1 cellular context compared by ENCODE assay signal in the genomic region with DNA sequence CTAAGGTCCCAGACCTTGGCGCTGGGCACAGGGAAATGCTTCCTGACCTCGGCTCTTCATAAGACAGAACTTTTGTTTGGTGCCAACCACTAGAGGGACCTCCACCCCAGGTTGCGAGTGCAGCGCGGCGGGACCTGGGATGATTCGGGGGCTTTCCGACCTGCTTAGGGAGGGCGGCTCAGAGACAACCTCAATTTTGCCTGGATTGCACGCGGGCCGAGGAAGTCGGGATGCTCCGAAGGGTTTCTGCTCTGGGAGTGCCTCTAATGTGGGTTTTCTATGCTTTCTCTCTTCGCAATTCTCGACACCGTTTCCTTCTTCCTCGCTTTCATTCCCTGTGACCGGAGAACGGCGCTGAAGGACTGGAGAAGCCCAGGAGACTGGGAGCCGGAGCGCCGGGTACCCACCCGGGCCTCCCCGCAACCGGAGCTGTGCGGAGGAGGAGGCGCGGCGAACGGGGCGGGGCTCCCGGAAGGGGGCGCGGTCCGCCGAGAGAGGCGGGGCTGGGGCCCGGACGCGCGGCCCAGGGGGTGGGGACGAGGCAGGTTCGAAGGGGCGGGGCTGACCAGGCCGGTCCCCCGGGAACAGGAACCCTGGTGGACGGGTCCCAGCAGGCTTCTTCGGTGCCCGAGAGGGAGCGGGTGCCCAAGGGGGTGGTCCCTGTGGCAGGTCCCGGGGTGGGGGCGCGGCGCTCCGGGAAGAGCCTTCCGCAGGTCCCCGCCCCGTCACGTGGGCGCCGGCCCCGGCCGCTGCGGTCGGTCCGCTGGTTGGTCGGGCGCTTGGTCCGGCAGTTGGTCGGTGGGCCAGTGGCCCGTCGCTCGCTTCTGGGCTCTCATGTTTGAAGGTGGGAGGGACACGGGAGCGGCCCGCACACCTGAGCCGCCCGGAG.
TF ChIP-seq lines count a peak whose summit lies in the region.

A gene (plus strand): TSS at position 790 of the 889 bp plus-strand sequence. CDS start 35,477 bp downstream, outside the sequence.

TF ChIP-seq in K562, 482 proteins besides CTCF, POLR2A, EP300 and RAD21 (continued from another document and continues in another):
- TF ChIP-seq, protein P1, sequence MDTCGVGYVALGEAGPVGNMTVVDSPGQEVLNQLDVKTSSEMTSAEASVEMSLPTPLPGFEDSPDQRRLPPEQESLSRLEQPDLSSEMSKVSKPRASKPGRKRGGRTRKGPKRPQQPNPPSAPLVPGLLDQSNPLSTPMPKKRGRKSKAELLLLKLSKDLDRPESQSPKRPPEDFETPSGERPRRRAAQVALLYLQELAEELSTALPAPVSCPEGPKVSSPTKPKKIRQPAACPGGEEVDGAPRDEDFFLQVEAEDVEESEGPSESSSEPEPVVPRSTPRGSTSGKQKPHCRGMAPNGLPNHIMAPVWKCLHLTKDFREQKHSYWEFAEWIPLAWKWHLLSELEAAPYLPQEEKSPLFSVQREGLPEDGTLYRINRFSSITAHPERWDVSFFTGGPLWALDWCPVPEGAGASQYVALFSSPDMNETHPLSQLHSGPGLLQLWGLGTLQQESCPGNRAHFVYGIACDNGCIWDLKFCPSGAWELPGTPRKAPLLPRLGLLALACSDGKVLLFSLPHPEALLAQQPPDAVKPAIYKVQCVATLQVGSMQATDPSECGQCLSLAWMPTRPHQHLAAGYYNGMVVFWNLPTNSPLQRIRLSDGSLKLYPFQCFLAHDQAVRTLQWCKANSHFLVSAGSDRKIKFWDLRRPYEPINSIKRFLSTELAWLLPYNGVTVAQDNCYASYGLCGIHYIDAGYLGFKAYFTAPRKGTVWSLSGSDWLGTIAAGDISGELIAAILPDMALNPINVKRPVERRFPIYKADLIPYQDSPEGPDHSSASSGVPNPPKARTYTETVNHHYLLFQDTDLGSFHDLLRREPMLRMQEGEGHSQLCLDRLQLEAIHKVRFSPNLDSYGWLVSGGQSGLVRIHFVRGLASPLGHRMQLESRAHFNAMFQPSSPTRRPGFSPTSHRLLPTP (IDR thresholded peaks at IDR 0.05; ENCODE audit: borderline replicate concordance, extremely low read depth, insufficient read length): no peak
- no peak for TF ChIP-seq ARID2 (IDR thresholded peaks at IDR 0.05)
- no peak for TF ChIP-seq CBX1 (IDR thresholded peaks at IDR 0.05; ENCODE audit: low read depth)
- TF ChIP-seq, protein P2, sequence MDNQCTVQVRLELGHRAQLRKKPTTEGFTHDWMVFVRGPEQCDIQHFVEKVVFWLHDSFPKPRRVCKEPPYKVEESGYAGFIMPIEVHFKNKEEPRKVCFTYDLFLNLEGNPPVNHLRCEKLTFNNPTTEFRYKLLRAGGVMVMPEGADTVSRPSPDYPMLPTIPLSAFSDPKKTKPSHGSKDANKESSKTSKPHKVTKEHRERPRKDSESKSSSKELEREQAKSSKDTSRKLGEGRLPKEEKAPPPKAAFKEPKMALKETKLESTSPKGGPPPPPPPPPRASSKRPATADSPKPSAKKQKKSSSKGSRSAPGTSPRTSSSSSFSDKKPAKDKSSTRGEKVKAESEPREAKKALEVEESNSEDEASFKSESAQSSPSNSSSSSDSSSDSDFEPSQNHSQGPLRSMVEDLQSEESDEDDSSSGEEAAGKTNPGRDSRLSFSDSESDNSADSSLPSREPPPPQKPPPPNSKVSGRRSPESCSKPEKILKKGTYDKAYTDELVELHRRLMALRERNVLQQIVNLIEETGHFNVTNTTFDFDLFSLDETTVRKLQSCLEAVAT (IDR thresholded peaks at IDR 0.05): no peak
- TF ChIP-seq SIN3B (IDR thresholded peaks at IDR 0.05; ENCODE audit: low read depth): no peak
- TF ChIP-seq FOS (IDR thresholded peaks at IDR 0.05; ENCODE audit: extremely low read depth, insufficient read length): no peak
- TF ChIP-seq MEF2A (IDR thresholded peaks at IDR 0.05; ENCODE audit: control insufficient read depth, low read depth, low read length): no peak
- TF ChIP-seq, protein P3, sequence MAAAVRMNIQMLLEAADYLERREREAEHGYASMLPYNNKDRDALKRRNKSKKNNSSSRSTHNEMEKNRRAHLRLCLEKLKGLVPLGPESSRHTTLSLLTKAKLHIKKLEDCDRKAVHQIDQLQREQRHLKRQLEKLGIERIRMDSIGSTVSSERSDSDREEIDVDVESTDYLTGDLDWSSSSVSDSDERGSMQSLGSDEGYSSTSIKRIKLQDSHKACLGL (CRISPR knock-in tag; IDR thresholded peaks at IDR 0.05; ENCODE audit: borderline replicate concordance, poor library complexity, severe bottlenecking): no peak
- TF ChIP-seq MTA2 (IDR thresholded peaks at IDR 0.05; ENCODE audit: low read depth): no peak
- TF ChIP-seq ZNF431 (CRISPR knock-in tag; IDR thresholded peaks at IDR 0.05): no peak
- TF ChIP-seq ZNF224 (CRISPR knock-in tag; IDR thresholded peaks at IDR 0.05): no peak
- TF ChIP-seq ZNF23 (CRISPR knock-in tag; IDR thresholded peaks at IDR 0.05): no peak
- TF ChIP-seq BHLHE40 (IDR thresholded peaks at IDR 0.05; ENCODE audit: low read length): peak; percentile 69
- TF ChIP-seq, protein P4, sequence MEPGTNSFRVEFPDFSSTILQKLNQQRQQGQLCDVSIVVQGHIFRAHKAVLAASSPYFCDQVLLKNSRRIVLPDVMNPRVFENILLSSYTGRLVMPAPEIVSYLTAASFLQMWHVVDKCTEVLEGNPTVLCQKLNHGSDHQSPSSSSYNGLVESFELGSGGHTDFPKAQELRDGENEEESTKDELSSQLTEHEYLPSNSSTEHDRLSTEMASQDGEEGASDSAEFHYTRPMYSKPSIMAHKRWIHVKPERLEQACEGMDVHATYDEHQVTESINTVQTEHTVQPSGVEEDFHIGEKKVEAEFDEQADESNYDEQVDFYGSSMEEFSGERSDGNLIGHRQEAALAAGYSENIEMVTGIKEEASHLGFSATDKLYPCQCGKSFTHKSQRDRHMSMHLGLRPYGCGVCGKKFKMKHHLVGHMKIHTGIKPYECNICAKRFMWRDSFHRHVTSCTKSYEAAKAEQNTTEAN (CRISPR knock-in tag; IDR thresholded peaks at IDR 0.05): no peak
- no peak for TF ChIP-seq ZBED1 (IDR thresholded peaks at IDR 0.05)
- 0 out of 2 replicates have a peak, but pooled peaks have one; percentile 13 for TF ChIP-seq NR4A1 (CRISPR knock-in tag; IDR thresholded peaks at IDR 0.05)
- no peak for TF ChIP-seq NR4A1 (tag; IDR thresholded peaks at IDR 0.05)
- TF ChIP-seq, protein P5, sequence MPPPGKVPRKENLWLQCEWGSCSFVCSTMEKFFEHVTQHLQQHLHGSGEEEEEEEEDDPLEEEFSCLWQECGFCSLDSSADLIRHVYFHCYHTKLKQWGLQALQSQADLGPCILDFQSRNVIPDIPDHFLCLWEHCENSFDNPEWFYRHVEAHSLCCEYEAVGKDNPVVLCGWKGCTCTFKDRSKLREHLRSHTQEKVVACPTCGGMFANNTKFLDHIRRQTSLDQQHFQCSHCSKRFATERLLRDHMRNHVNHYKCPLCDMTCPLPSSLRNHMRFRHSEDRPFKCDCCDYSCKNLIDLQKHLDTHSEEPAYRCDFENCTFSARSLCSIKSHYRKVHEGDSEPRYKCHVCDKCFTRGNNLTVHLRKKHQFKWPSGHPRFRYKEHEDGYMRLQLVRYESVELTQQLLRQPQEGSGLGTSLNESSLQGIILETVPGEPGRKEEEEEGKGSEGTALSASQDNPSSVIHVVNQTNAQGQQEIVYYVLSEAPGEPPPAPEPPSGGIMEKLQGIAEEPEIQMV (tag; conservative IDR thresholded peaks at IDR 0.05; ENCODE audit: low read depth): no peak
- no peak for TF ChIP-seq PHF21A (IDR thresholded peaks at IDR 0.05; ENCODE audit: borderline replicate concordance, low read depth)
- no peak for TF ChIP-seq ZNF184 (CRISPR knock-in tag; IDR thresholded peaks at IDR 0.05)
- TF ChIP-seq NCOR1 (IDR thresholded peaks at IDR 0.05): no peak
- TF ChIP-seq SREBF1 (IDR thresholded peaks at IDR 0.05; ENCODE audit: borderline replicate concordance, low read depth, low read length): no peak
- TF ChIP-seq RNF2 (IDR thresholded peaks at IDR 0.05): no peak
- no peak for TF ChIP-seq TBL1XR1 (IDR thresholded peaks at IDR 0.05; ENCODE audit: low read length in 2 of 2)
- TF ChIP-seq PYGO2 (tag; IDR thresholded peaks at IDR 0.05): no peak
- TF ChIP-seq PPARD (CRISPR knock-in tag; IDR thresholded peaks at IDR 0.05): no peak
- no peak for TF ChIP-seq SAFB2 (IDR thresholded peaks at IDR 0.05; ENCODE audit: borderline replicate concordance, low read depth, low read length, severe bottlenecking)
- peak; percentile 75 for TF ChIP-seq CXXC5 (CRISPR knock-in tag; IDR thresholded peaks at IDR 0.05)
- TF ChIP-seq, protein P6, sequence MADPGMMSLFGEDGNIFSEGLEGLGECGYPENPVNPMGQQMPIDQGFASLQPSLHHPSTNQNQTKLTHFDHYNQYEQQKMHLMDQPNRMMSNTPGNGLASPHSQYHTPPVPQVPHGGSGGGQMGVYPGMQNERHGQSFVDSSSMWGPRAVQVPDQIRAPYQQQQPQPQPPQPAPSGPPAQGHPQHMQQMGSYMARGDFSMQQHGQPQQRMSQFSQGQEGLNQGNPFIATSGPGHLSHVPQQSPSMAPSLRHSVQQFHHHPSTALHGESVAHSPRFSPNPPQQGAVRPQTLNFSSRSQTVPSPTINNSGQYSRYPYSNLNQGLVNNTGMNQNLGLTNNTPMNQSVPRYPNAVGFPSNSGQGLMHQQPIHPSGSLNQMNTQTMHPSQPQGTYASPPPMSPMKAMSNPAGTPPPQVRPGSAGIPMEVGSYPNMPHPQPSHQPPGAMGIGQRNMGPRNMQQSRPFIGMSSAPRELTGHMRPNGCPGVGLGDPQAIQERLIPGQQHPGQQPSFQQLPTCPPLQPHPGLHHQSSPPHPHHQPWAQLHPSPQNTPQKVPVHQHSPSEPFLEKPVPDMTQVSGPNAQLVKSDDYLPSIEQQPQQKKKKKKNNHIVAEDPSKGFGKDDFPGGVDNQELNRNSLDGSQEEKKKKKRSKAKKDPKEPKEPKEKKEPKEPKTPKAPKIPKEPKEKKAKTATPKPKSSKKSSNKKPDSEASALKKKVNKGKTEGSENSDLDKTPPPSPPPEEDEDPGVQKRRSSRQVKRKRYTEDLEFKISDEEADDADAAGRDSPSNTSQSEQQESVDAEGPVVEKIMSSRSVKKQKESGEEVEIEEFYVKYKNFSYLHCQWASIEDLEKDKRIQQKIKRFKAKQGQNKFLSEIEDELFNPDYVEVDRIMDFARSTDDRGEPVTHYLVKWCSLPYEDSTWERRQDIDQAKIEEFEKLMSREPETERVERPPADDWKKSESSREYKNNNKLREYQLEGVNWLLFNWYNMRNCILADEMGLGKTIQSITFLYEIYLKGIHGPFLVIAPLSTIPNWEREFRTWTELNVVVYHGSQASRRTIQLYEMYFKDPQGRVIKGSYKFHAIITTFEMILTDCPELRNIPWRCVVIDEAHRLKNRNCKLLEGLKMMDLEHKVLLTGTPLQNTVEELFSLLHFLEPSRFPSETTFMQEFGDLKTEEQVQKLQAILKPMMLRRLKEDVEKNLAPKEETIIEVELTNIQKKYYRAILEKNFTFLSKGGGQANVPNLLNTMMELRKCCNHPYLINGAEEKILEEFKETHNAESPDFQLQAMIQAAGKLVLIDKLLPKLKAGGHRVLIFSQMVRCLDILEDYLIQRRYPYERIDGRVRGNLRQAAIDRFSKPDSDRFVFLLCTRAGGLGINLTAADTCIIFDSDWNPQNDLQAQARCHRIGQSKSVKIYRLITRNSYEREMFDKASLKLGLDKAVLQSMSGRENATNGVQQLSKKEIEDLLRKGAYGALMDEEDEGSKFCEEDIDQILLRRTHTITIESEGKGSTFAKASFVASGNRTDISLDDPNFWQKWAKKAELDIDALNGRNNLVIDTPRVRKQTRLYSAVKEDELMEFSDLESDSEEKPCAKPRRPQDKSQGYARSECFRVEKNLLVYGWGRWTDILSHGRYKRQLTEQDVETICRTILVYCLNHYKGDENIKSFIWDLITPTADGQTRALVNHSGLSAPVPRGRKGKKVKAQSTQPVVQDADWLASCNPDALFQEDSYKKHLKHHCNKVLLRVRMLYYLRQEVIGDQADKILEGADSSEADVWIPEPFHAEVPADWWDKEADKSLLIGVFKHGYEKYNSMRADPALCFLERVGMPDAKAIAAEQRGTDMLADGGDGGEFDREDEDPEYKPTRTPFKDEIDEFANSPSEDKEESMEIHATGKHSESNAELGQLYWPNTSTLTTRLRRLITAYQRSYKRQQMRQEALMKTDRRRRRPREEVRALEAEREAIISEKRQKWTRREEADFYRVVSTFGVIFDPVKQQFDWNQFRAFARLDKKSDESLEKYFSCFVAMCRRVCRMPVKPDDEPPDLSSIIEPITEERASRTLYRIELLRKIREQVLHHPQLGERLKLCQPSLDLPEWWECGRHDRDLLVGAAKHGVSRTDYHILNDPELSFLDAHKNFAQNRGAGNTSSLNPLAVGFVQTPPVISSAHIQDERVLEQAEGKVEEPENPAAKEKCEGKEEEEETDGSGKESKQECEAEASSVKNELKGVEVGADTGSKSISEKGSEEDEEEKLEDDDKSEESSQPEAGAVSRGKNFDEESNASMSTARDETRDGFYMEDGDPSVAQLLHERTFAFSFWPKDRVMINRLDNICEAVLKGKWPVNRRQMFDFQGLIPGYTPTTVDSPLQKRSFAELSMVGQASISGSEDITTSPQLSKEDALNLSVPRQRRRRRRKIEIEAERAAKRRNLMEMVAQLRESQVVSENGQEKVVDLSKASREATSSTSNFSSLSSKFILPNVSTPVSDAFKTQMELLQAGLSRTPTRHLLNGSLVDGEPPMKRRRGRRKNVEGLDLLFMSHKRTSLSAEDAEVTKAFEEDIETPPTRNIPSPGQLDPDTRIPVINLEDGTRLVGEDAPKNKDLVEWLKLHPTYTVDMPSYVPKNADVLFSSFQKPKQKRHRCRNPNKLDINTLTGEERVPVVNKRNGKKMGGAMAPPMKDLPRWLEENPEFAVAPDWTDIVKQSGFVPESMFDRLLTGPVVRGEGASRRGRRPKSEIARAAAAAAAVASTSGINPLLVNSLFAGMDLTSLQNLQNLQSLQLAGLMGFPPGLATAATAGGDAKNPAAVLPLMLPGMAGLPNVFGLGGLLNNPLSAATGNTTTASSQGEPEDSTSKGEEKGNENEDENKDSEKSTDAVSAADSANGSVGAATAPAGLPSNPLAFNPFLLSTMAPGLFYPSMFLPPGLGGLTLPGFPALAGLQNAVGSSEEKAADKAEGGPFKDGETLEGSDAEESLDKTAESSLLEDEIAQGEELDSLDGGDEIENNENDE (IDR thresholded peaks at IDR 0.05; ENCODE audit: low read depth, low read length): no peak
- TF ChIP-seq FOXP1 (CRISPR knock-in tag; IDR thresholded peaks at IDR 0.05): 0 out of 2 replicates have a peak, but pooled peaks have one; percentile 16
- TF ChIP-seq NFE2 (IDR thresholded peaks at IDR 0.05; ENCODE audit: low read depth): no peak
- TF ChIP-seq BRD4 (IDR thresholded peaks at IDR 0.05): no peak
- TF ChIP-seq, protein P7, sequence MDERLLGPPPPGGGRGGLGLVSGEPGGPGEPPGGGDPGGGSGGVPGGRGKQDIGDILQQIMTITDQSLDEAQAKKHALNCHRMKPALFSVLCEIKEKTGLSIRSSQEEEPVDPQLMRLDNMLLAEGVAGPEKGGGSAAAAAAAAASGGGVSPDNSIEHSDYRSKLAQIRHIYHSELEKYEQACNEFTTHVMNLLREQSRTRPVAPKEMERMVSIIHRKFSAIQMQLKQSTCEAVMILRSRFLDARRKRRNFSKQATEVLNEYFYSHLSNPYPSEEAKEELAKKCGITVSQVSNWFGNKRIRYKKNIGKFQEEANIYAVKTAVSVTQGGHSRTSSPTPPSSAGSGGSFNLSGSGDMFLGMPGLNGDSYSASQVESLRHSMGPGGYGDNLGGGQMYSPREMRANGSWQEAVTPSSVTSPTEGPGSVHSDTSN (CRISPR knock-in tag; IDR thresholded peaks at IDR 0.05; ENCODE audit: low read depth): no peak
- TF ChIP-seq, protein P7 (tag; conservative IDR thresholded peaks at IDR 0.05; ENCODE audit: low read depth): no peak
